In genomic region chr2:35410431-35411061, GRCh38 we compare ENCODE assay signal across 8 cellular contexts.
DNase-seq lines count a peak whose midpoint lies in the region; ATAC-seq and TF ChIP-seq lines count a peak whose summit lies in the region.

No MANE protein-coding gene starts in this region.

- H3K27me3 ChIP-seq in Caco-2 (replicated peaks; ENCODE audit: control insufficient read depth, insufficient read depth, low read length) (no peaks in the 10 kb centered on the region), Panc1 (ENCODE audit: control insufficient read depth, insufficient read depth, low read length) (no peaks in the 10 kb centered on the region)

- H3K36me3 Mint-ChIP-seq in Caco-2 (ENCODE audit: insufficient read depth, unreplicated experiment): no peaks in the 10 kb centered on the region

- ATAC-seq in GM18873 (IDR thresholded peaks at IDR 0.05; ENCODE audit: low FRiP score, unreplicated experiment): peak; percentile 60
- peak; percentile 90 for ATAC-seq in HG03354 (IDR thresholded peaks at IDR 0.05; ENCODE audit: poor library complexity, severe bottlenecking, unreplicated experiment)
- ATAC-seq in Panc1: no peak

- intact Hi-C loops in Caco-2 (cut with micrococcal nuclease; ENCODE audit: unreplicated experiment) (loop anchor here (1.0 to 2.0 kb wide), 4 partner anchors 242 to 1398 kb away; no protein-coding TSS in a partner anchor), Panc1 (cut with micrococcal nuclease; ENCODE audit: unreplicated experiment) (loop anchor here (2.0 to 10.0 kb wide), 2 partner anchors 1314 to 1736 kb away; no protein-coding TSS in a partner anchor)

- DNase-seq in Caco-2 (peak; percentile 55 to 76), Panc1 (ENCODE audit: low read depth, low spot score) (peak; percentile 25), astrocyte of the spinal cord (ENCODE audit: low read depth, low spot score) (peak; percentile 50), iris pigment epithelial cell (ENCODE audit: low read depth) (peak; percentile 54), NCI-H128 (lab: John Stamatoyannopoulos, UW; ENCODE audit: unreplicated experiment) (no peak)
- DNase-seq in stimulated activated CD4-positive, alpha-beta T cell treated with anti-CD3 and anti-CD28 coated beads, Interleukin-4, amount 100 ng/mL, for 48 hours (ENCODE audit: low read depth in 2 of 2): peak; percentile 43 to 45

- H3K9me3 Mint-ChIP-seq in Caco-2 (ENCODE audit: unreplicated experiment): no peaks in the 10 kb centered on the region

- TF ChIP-seq CTCF in Caco-2 (IDR thresholded peaks at IDR 0.05; ENCODE audit: insufficient read depth in 1 of 2, low read depth in 1 of 2, low read length in 1 of 2, severe bottlenecking in 1 of 2, unreplicated experiment in 1 of 2) (peak; percentile 92 to 97), Panc1 (IDR thresholded peaks at IDR 0.05) (peak; percentile 90), astrocyte of the spinal cord (IDR thresholded peaks at IDR 0.05; ENCODE audit: low read depth, low read length) (peak; percentile 93)

- H3K27me3 Mint-ChIP-seq in Caco-2 (ENCODE audit: insufficient read depth, unreplicated experiment): no peaks in the 10 kb centered on the region

- H3K4me3 Mint-ChIP-seq in Caco-2 (ENCODE audit: unreplicated experiment): no peak overlapping the region

- H3K9me3 ChIP-seq in Caco-2: no peaks in the 10 kb centered on the region
- H3K9me3 ChIP-seq in Panc1 (ENCODE audit: control insufficient read depth, insufficient read depth, low read depth, low read length): no peaks in the 10 kb centered on the region

- H3K36me3 ChIP-seq in Caco-2 (ENCODE audit: control insufficient read depth, insufficient read depth, low read length) (no peaks in the 10 kb centered on the region), Panc1 (ENCODE audit: control insufficient read depth, insufficient read depth, low read length) (no peaks in the 10 kb centered on the region)

- no peak overlapping the region for H3K27ac Mint-ChIP-seq in Caco-2 (ENCODE audit: unreplicated experiment)

- POLR2A ChIA-PET in Caco-2 (lab: Charles Lee) (no interaction called here), Panc1 (lab: Charles Lee) (no interaction called here)

- H3K4me1 ChIP-seq in Caco-2: no peaks in the 10 kb centered on the region
- no peaks in the 10 kb centered on the region for H3K4me1 ChIP-seq in Panc1 (ENCODE audit: control insufficient read depth, insufficient read depth, low read length)

- H3K27ac ChIP-seq in Panc1 (ENCODE audit: low read length): no peak overlapping the region

- H3K4me1 Mint-ChIP-seq in Caco-2 (ENCODE audit: low read depth, unreplicated experiment): no peaks in the 10 kb centered on the region

- CTCF ChIA-PET in Caco-2 (lab: Charles Lee) (interaction anchor here (1.2 kb wide), 2 partner anchors 211 to 241 kb away, joined by 3 read pairs; no protein-coding TSS in a partner anchor), Panc1 (lab: Charles Lee) (interaction anchor here (0.9 kb wide), 1 partner anchor 16 kb away, joined by 3 read pairs; no protein-coding TSS in a partner anchor)

- in situ Hi-C loops in Panc1 (cut with HindIII; ENCODE audit: low pct_unique_long_range_greater_than_20kb, low sequenced_read_pairs) (no loop called here), astrocyte of the spinal cord (cut with HindIII; ENCODE audit: low sequenced_read_pairs) (no loop called here)

- BruUV-seq in Caco-2 (replicated peaks; lab: Mats Ljungman, UMichigan) (no TSS peak), Panc1 (replicated peaks; lab: Mats Ljungman, UMichigan) (no TSS peak)

- no peak overlapping the region for H3K4me3 ChIP-seq in Caco-2 (ENCODE audit: low read depth, low read length)
- no peak overlapping the region for H3K4me3 ChIP-seq in Panc1 (ENCODE audit: low read depth in 2 of 2, low read length in 2 of 2)
- H3K4me3 ChIP-seq in astrocyte of the spinal cord (ENCODE audit: low read depth, low read length): no peak overlapping the region
